In the genomic region with DNA sequence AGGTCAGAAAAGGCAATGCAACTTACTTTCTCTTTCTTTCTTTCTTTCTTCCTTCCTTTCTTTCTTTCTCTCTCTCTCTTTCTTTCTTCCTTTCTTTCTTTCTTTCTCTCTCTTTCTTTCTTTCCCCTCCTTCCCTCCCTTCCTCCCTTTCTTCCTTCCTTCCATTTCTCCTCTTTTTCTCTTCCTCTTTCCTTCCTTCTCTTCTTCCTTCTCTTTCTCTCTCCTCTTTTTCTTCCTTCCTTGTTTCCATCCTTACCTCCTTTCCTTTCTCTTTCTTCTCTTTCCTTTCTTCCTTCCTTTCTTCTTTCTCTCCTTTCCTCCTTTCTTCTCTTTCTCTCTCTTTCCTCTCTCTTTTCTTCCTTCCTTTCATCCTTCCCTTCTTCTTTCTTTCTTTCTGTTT, we compare ENCODE assay signal across 28 cellular contexts.
"Had no signal": no experiment of that assay in that cellular context is flagged by ENCODE, and none has a peak within 500 bp of the region (broad histone marks: within the 10 kb centered on the region; RNA-seq: fewer than 3 reads in every experiment).

No MANE protein-coding gene starts in this region.

- ATAC-seq: activated CD8-positive, alpha-beta T cell treated with anti-CD3 and anti-CD28 coated beads for 36 hours; activated naive CD4-positive, alpha-beta T cell treated with anti-CD3 and anti-CD28 coated beads, Interleukin-2, amount 50 U/mL, for 72 hours; activated T-cell treated with anti-CD3 and anti-CD28 coated beads, Interleukin-2, amount 50 U/mL, for 4 hours; activated T-helper 17 cell treated with anti-CD3 and anti-CD28 coated beads, Interleukin-2, amount 50 U/mL, for 72 hours; effector memory CD8-positive, alpha-beta T cell; foreskin keratinocyte; gastroesophageal sphincter; heart right ventricle had no signal

- H3K4me3 Mint-ChIP-seq: activated CD8-positive, alpha-beta T cell treated with anti-CD3 and anti-CD28 coated beads for 36 hours; activated naive CD4-positive, alpha-beta T cell treated with anti-CD3 and anti-CD28 coated beads for 36 hours; activated naive CD8-positive, alpha-beta T cell treated with anti-CD3 and anti-CD28 coated beads, Interleukin-2, amount 10 ng/mL, durations not matched to agents 7 days and 5 days; activated T-cell treated with anti-CD3 and anti-CD28 coated beads, Interleukin-2, amount 50 U/mL, for 4 hours; activated T-helper 17 cell treated with anti-CD3 and anti-CD28 coated beads, Interleukin-2, amount 50 U/mL, for 72 hours; brain; central memory CD8-positive, alpha-beta T cell; effector memory CD8-positive, alpha-beta T cell had no signal

- H3K27me3 ChIP-seq: ascending aorta, foreskin keratinocyte, gastroesophageal sphincter, heart right ventricle had no signal

- DNase-seq: activated CD4-positive, alpha-beta T cell treated with anti-CD3 and anti-CD28 coated beads for 1 hour; activated CD4-positive, alpha-beta T cell treated with anti-CD3 and anti-CD28 coated beads for 4 hours; activated CD4-positive, alpha-beta T cell treated with anti-CD3 and anti-CD28 coated beads, Interleukin-2, amount 50 U/mL, for 1 hour; activated CD4-positive, alpha-beta T cell treated with anti-CD3 and anti-CD28 coated beads, Interleukin-2, amount 50 U/mL, for 48 hours; activated CD8-positive, alpha-beta memory T cell treated with anti-CD3 and anti-CD28 coated beads for 24 hours; activated CD8-positive, alpha-beta T cell treated with anti-CD3 and anti-CD28 coated beads for 36 hours; activated effector memory CD4-positive, alpha-beta T cell treated with Interleukin-2 at 50 U/mL for 16 hours; activated gamma-delta T cell treated with Interleukin-2 at 50 U/mL for 16 hours; activated naive CD4-positive, alpha-beta T cell treated with anti-CD3 and anti-CD28 coated beads for 36 hours; activated naive CD8-positive, alpha-beta T cell treated with anti-CD3 and anti-CD28 coated beads, Interleukin-2, amount 10 ng/mL, durations not matched to agents 7 days and 5 days; activated T-cell treated with anti-CD3 and anti-CD28 coated beads, Interleukin-2, amount 50 U/mL, for 4 hours; cortex of kidney; dermis blood vessel endothelial cell; effector CD4-positive, alpha-beta T cell; effector memory CD8-positive, alpha-beta T cell; erythroblast; foreskin keratinocyte; heart right ventricle; T-helper 2 cell had no signal

- H3K9me3 ChIP-seq: ascending aorta had no signal

- H3K27me3 Mint-ChIP-seq: activated CD8-positive, alpha-beta T cell treated with anti-CD3 and anti-CD28 coated beads for 36 hours; activated naive CD8-positive, alpha-beta T cell treated with anti-CD3 and anti-CD28 coated beads, Interleukin-2, amount 10 ng/mL, durations not matched to agents 7 days and 5 days; central memory CD8-positive, alpha-beta T cell; effector memory CD8-positive, alpha-beta T cell had no signal

- H3K27ac Mint-ChIP-seq: activated CD8-positive, alpha-beta T cell treated with anti-CD3 and anti-CD28 coated beads for 36 hours; activated naive CD4-positive, alpha-beta T cell treated with anti-CD3 and anti-CD28 coated beads for 36 hours; activated naive CD4-positive, alpha-beta T cell treated with anti-CD3 and anti-CD28 coated beads, Interleukin-2, amount 50 U/mL, for 72 hours; activated naive CD8-positive, alpha-beta T cell treated with anti-CD3 and anti-CD28 coated beads, Interleukin-2, amount 10 ng/mL, durations not matched to agents 7 days and 5 days; activated T-helper 17 cell treated with anti-CD3 and anti-CD28 coated beads, Interleukin-2, amount 50 U/mL, for 72 hours; brain; effector memory CD8-positive, alpha-beta T cell had no signal

- H3K4me1 ChIP-seq: ascending aorta, esophagus muscularis mucosa, foreskin keratinocyte, gastroesophageal sphincter, heart right ventricle had no signal

- H3K27ac ChIP-seq: ascending aorta, esophagus muscularis mucosa, foreskin keratinocyte, gastroesophageal sphincter, heart right ventricle had no signal

- H3K4me3 ChIP-seq: ascending aorta, esophagus muscularis mucosa, gastroesophageal sphincter, heart right ventricle had no signal

- FAIRE-seq: bronchial epithelial cell, colon had no signal

- H3K4me1 Mint-ChIP-seq: activated naive CD8-positive, alpha-beta T cell treated with anti-CD3 and anti-CD28 coated beads, Interleukin-2, amount 10 ng/mL, durations not matched to agents 7 days and 5 days; activated T-helper 17 cell treated with anti-CD3 and anti-CD28 coated beads, Interleukin-2, amount 50 U/mL, for 72 hours; brain; central memory CD8-positive, alpha-beta T cell had no signal

- H3K36me3 ChIP-seq: ascending aorta, esophagus muscularis mucosa, gastroesophageal sphincter, heart right ventricle had no signal
